1 cellular context compared by ENCODE assay signal in genomic region chr12:112131686-112132085, GRCh38.
TF ChIP-seq lines count a peak whose summit lies in the region.

No MANE protein-coding gene starts in this region.

TF ChIP-seq in GM12878, 131 proteins besides CTCF, POLR2A, EP300 and RAD21:
- TF ChIP-seq IRF5 (IDR thresholded peaks at IDR 0.05; ENCODE audit: borderline replicate concordance) (no peak), SUZ12 (IDR thresholded peaks at IDR 0.05; ENCODE audit: unreplicated experiment) (no peak), CREM (IDR thresholded peaks at IDR 0.05; ENCODE audit: low read depth) (no peak), YY1 (IDR thresholded peaks at IDR 0.05; ENCODE audit: low read depth, low read length) (no peak), RUNX3 (IDR thresholded peaks at IDR 0.05; ENCODE audit: low read length) (no peak), NKRF (conservative IDR thresholded peaks at IDR 0.05) (no peak), ZBTB40 (IDR thresholded peaks at IDR 0.05; ENCODE audit: borderline replicate concordance) (no peak), DPF2 (IDR thresholded peaks at IDR 0.05) (no peak), BRCA1 (IDR thresholded peaks at IDR 0.05; ENCODE audit: low read depth, low read length) (no peak), SIX5 (IDR thresholded peaks at IDR 0.05; ENCODE audit: low read depth, low read length, severe bottlenecking) (no peak), ETV6 (conservative IDR thresholded peaks at IDR 0.05 in 1 of 2, IDR thresholded peaks at IDR 0.05 in 1 of 2; ENCODE audit: borderline replicate concordance in 1 of 2, low read depth in 1 of 2) (no peak), PAX8 (IDR thresholded peaks at IDR 0.05) (no peak), HDAC2 (IDR thresholded peaks at IDR 0.05) (no peak), MEF2A (IDR thresholded peaks at IDR 0.05; ENCODE audit: insufficient read depth, low read depth, low read length) (no peak), GATAD2B (conservative IDR thresholded peaks at IDR 0.05; ENCODE audit: low read depth) (no peak), RFX5 (IDR thresholded peaks at IDR 0.05; ENCODE audit: low read depth, low read length) (no peak), CHD2 (IDR thresholded peaks at IDR 0.05; ENCODE audit: borderline replicate concordance, low read depth, low read length) (no peak), TCF3 (IDR thresholded peaks at IDR 0.05; ENCODE audit: borderline replicate concordance, insufficient read depth, low read depth, low read length) (no peak)
TF ChIP-seq in GM12878: peak in this region for 0.
